ENCODE assay signal across 7 cellular contexts in the genomic region with DNA sequence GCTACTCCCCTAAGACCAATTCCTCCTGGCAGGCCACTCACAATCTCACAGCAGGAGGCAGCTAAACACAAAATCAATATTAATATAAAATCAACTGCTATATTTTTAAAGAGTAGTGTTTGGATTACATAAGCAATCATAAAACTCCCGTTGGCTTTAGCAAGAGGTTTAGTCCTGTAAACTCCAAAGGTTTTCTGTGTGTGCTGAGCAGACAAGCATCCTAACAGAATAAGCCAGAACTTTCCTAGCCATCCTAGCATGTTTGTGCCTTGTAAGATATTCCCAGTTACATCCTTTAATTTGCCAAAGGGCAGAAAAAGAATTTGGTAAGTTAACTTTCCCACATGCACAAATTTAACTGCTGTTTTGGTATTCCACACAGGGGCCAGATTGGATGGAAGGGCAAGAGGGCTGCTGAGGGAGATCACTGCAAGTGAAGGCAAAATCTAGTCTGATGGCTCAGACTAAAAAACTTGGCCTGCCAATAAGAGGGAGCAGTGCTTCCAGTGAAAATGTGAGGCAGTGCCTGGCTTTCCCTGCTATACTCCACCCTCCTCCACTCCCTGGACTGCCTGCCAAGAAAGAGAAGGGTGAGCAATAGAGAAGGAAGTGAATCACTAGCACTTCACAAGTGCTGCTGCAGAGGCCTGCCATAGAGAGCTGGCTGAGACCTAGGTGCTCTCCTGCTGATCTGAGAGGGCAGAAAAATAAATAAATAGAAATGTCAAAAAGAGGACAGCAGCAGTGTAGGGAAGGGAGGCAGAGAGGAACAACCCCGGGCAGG. TPM values are rescaled to one million over a fixed set of nuclear protein-coding genes. Genes with fewer than 3 reads are reported as not detected.
DNase-seq lines count a peak whose midpoint lies in the region; ATAC-seq, FAIRE-seq and TF ChIP-seq lines count a peak whose summit lies in the region.
"Not testable (repeated sequence)": the region's sequence is repeated elsewhere in the genome, so short reads cannot be mapped to it uniquely, and the experiment has no call there.

No MANE protein-coding gene starts in this region.

- TF ChIP-seq RAD21 in K562 (CRISPR knock-in tag; conservative IDR thresholded peaks at IDR 0.05 in 1 of 2, IDR thresholded peaks at IDR 0.05 in 1 of 2): not testable (repeated sequence)

- WGBS in GM23248 (ENCODE audit: low coverage in 1 of 2, low lambda C conversion rate in 2 of 2, missing lambda C conversion rate in 2 of 2), 2 experiments: 0 to 2% methylated on average over 2 of the region's 2 CpGs
- 70% methylated on average over 1 of the region's 2 CpGs for WGBS in K562 (ENCODE audit: insufficient coverage, low coverage, missing lambda C conversion rate)
- no CpG with 5 or more reads among the region's 2 CpGs for WGBS in mesenchymal stem cell

- H3K14ac ChIP-seq in mesenchymal stem cell (ENCODE audit: low read length in 2 of 2): not testable (repeated sequence)

- H3K79me1 ChIP-seq in mesenchymal stem cell (replicated peaks; ENCODE audit: low read length, poor library complexity, severe bottlenecking): not testable (repeated sequence)

- peak; percentile 76 for ATAC-seq in K562
- ATAC-seq in foreskin keratinocyte: peak; percentile 99

- H3K4me3 Mint-ChIP-seq in activated CD4-positive, alpha-beta T cell treated with anti-CD3 and anti-CD28 coated beads, Interleukin-2, amount 10 ng/mL, durations not matched to agents 24 days and 14 days: peak overlapping the region; percentile 73

- H3K27ac ChIP-seq in GM23248 (peak overlapping the region; percentile 67), foreskin keratinocyte (peak overlapping the region; percentile 32), mesenchymal stem cell (ENCODE audit: low read length, poor library complexity, severe bottlenecking) (peak overlapping the region; percentile 64), skin epidermis (peak overlapping the region in 17 of 21 experiments; percentile 43 to 87 (median 70))
- not testable (repeated sequence) for H3K27ac ChIP-seq in K562 (ENCODE audit: extremely low read depth, low read depth, low read length)

- H3K4me1 ChIP-seq in GM23248 (ENCODE audit: insufficient read depth) (peaks cover 58% of the 10 kb centered on the region), foreskin keratinocyte (peaks cover 19% of the 10 kb centered on the region)
- H3K4me1 ChIP-seq in K562 (replicated peaks in 1 of 2; ENCODE audit: control insufficient read depth in 2 of 2, insufficient read depth in 2 of 2, low read length in 2 of 2); mesenchymal stem cell (ENCODE audit: control insufficient read depth, insufficient read depth, low read depth, low read length): not testable (repeated sequence)

- H3K9me3 ChIP-seq in GM23248 (ENCODE audit: low read depth); K562 (replicated peaks; ENCODE audit: control insufficient read depth, insufficient read depth, low read depth, low read length); mesenchymal stem cell (ENCODE audit: control insufficient read depth, low read length): not testable (repeated sequence)

- H3K9ac ChIP-seq in GM23248: peak overlapping the region; percentile 33; the same call in 1 of the 2 replicates
- H3K9ac ChIP-seq in K562 (ENCODE audit: insufficient read depth in 1 of 2, low read depth in 2 of 2, low read length in 2 of 2): not testable (repeated sequence)
- H3K9ac ChIP-seq in mesenchymal stem cell (ENCODE audit: low read length): peak overlapping the region; percentile 73

- not testable (repeated sequence) for H4K8ac ChIP-seq in mesenchymal stem cell (ENCODE audit: low read length)

- H3K36me3 Mint-ChIP-seq in activated CD4-positive, alpha-beta T cell treated with anti-CD3 and anti-CD28 coated beads, Interleukin-2, amount 10 ng/mL, durations not matched to agents 24 days and 14 days (ENCODE audit: low read depth): not testable (repeated sequence)

- CTCF ChIA-PET in K562 (lab: Yijun Ruan, JAX; ENCODE audit: low intra/inter-chr PET ratio): not testable (repeated sequence)

- H2BK5ac ChIP-seq in mesenchymal stem cell (ENCODE audit: low read depth, low read length, poor library complexity, severe bottlenecking): not testable (repeated sequence)

- H3K79me2 ChIP-seq in GM23248 (ENCODE audit: insufficient read depth) (peaks cover 73% of the 10 kb centered on the region), K562 (ENCODE audit: control insufficient read depth, insufficient read depth, low read length) (peaks cover 35% of the 10 kb centered on the region)

- peak overlapping the region; percentile 76 for H3K4me2 ChIP-seq in GM23248 (ENCODE audit: unreplicated experiment)
- not testable (repeated sequence) for H3K4me2 ChIP-seq in K562 (ENCODE audit: insufficient read depth, low read length); mesenchymal stem cell (ENCODE audit: low read length, poor library complexity, severe bottlenecking)

- H3K4me3 ChIP-seq in GM23248: peak overlapping the region; percentile 48
- H3K4me3 ChIP-seq in K562; mesenchymal stem cell (ENCODE audit: insufficient read depth in 1 of 2, low read depth in 1 of 2, low read length in 2 of 2); skin epidermis: not testable (repeated sequence)

- BruUV-seq in K562 (replicated peaks; lab: Mats Ljungman, UMichigan): not testable (repeated sequence)

- H3K9me2 ChIP-seq in GM23248 (ENCODE audit: insufficient read depth): not testable (repeated sequence)

- intact Hi-C loops in activated CD4-positive, alpha-beta T cell treated with anti-CD3 and anti-CD28 coated beads, Interleukin-2, amount 10 ng/mL, durations not matched to agents 24 days and 14 days (cut with micrococcal nuclease); K562 (cut with micrococcal nuclease): not testable (repeated sequence)

- POLR2A ChIA-PET in K562 (lab: Yijun Ruan, JAX): not testable (repeated sequence)

- not testable (repeated sequence) for H2BK120ac ChIP-seq in mesenchymal stem cell (ENCODE audit: low read depth, low read length)

- not testable (repeated sequence) for H3K4ac ChIP-seq in mesenchymal stem cell (ENCODE audit: low read depth in 1 of 2, low read length in 2 of 2)

- TF ChIP-seq POLR2A in K562 (conservative IDR thresholded peaks at IDR 0.05): not testable (repeated sequence)

- not testable (repeated sequence) for TF ChIP-seq CTCF in K562 (IDR thresholded peaks at IDR 0.05 in 2 of 3, conservative IDR thresholded peaks at IDR 0.05 in 1 of 3; ENCODE audit: insufficient read depth in 2 of 3, low read depth in 1 of 3, low read length in 3 of 3); foreskin keratinocyte (conservative IDR thresholded peaks at IDR 0.05)

- H2AFZ ChIP-seq in GM23248; K562 (ENCODE audit: low read depth, low read length); mesenchymal stem cell (ENCODE audit: low read depth, low read length): not testable (repeated sequence)

- in situ Hi-C loops in GM23248 (cut with MboI); K562 (cut with MboI): not testable (repeated sequence)

- peak overlapping the region; percentile 88 for H3K27ac Mint-ChIP-seq in activated CD4-positive, alpha-beta T cell treated with anti-CD3 and anti-CD28 coated beads, Interleukin-2, amount 10 ng/mL, durations not matched to agents 24 days and 14 days

- not testable (repeated sequence) for H2AK5ac ChIP-seq in mesenchymal stem cell (ENCODE audit: low read length, severe bottlenecking)

- not testable (repeated sequence) for H3K27me3 Mint-ChIP-seq in activated CD4-positive, alpha-beta T cell treated with anti-CD3 and anti-CD28 coated beads, Interleukin-2, amount 10 ng/mL, durations not matched to agents 24 days and 14 days

- not testable (repeated sequence) for H2BK15ac ChIP-seq in mesenchymal stem cell (ENCODE audit: low read depth, poor library complexity, severe bottlenecking)

- H4K20me1 ChIP-seq in GM23248 (ENCODE audit: insufficient read depth); K562 (replicated peaks; ENCODE audit: control insufficient read depth, insufficient read depth, low read length): not testable (repeated sequence)

- H3K18ac ChIP-seq in mesenchymal stem cell (ENCODE audit: low read depth in 1 of 2, low read length in 2 of 2): not testable (repeated sequence)

- peaks cover 40% of the 10 kb centered on the region for H3K4me1 Mint-ChIP-seq in activated CD4-positive, alpha-beta T cell treated with anti-CD3 and anti-CD28 coated beads, Interleukin-2, amount 10 ng/mL, durations not matched to agents 24 days and 14 days

- not testable (repeated sequence) for H3K27me3 ChIP-seq in GM23248 (replicated peaks; ENCODE audit: insufficient read depth); K562 (ENCODE audit: control insufficient read depth in 2 of 2, insufficient read depth in 2 of 2, low read length in 2 of 2); foreskin keratinocyte; mesenchymal stem cell (ENCODE audit: control insufficient read depth in 1 of 2, insufficient read depth in 1 of 2, low read length in 2 of 2)

- H3K36me3 ChIP-seq in GM23248 (ENCODE audit: low read depth); mesenchymal stem cell (ENCODE audit: control insufficient read depth in 1 of 2, insufficient read depth in 2 of 2, low read depth in 1 of 2, low read length in 2 of 2): not testable (repeated sequence)
- peaks cover 11% of the 10 kb centered on the region; the same call in 2 of the 3 replicates for H3K36me3 ChIP-seq in K562 (ENCODE audit: control insufficient read depth, insufficient read depth, low read length)

- H3F3A ChIP-seq in GM23248 (ENCODE audit: insufficient read depth): peaks cover 53% of the 10 kb centered on the region

- H3K9me1 ChIP-seq in K562 (ENCODE audit: control insufficient read depth, insufficient read depth, low read length): not testable (repeated sequence)

- H3K9me3 Mint-ChIP-seq in activated CD4-positive, alpha-beta T cell treated with anti-CD3 and anti-CD28 coated beads, Interleukin-2, amount 10 ng/mL, durations not matched to agents 24 days and 14 days: not testable (repeated sequence)

- FAIRE-seq in K562 (lab: Jason Lieb, UNC): peak; percentile 19

- DNase-seq in GM23248: peak; percentile 89
- DNase-seq in NCI-H510A (lab: John Stamatoyannopoulos, UW): peak; percentile 7
- not testable (repeated sequence) for DNase-seq in activated CD4-positive, alpha-beta T cell treated with anti-CD3 and anti-CD28 coated beads, Interleukin-2, amount 10 ng/mL, durations not matched to agents 24 days and 14 days; K562 (ENCODE audit: extremely low read depth in 1 of 4, low spot score in 3 of 4)
- DNase-seq in foreskin keratinocyte: peak; percentile 50 to 81
- DNase-seq in mesenchymal stem cell: peak; percentile 88

- H4K91ac ChIP-seq in mesenchymal stem cell (ENCODE audit: low read length): not testable (repeated sequence)

- TF ChIP-seq EP300 in K562 (IDR thresholded peaks at IDR 0.05; ENCODE audit: low read length): not testable (repeated sequence)

- H3K23ac ChIP-seq in mesenchymal stem cell (ENCODE audit: low read length in 2 of 2): not testable (repeated sequence)

- H2BK12ac ChIP-seq in mesenchymal stem cell (ENCODE audit: low read length in 2 of 2): not testable (repeated sequence)

RNA-seq across cellular contexts. Expression of gene SPDYE16, which starts 39.9 kb away (rescaled TPM):
- total RNA-seq in GM23248 (2014; rRNA removed; shearing (Covaris generic)): not detected in 2 replicates
- 0.10 and 0.53 TPM in 2 replicates for polyA plus RNA-seq in GM23248 (2016; fragmentation: Nextera tagmentation; extraction: Ambion mirVana)
- 0.47 TPM in 1 of 2 replicates, not detected in the other for total RNA-seq in activated CD4-positive, alpha-beta T cell treated with anti-CD3 and anti-CD28 coated beads, Interleukin-2, amount 10 ng/mL, durations not matched to agents 24 days and 14 days
- total RNA-seq in K562 (2011; cell fraction: chromatin; rRNA removed; ENCODE audit: low replicate concordance): 0.28 and 0.77 TPM in 2 replicates
- total RNA-seq in K562 (2011; cell fraction: nucleolus; rRNA removed): 0.39 TPM in 1 of 2 replicates, not detected in the other
- total RNA-seq in K562 (2011; cell fraction: nucleoplasm; rRNA removed): 0.22 TPM in 1 of 2 replicates, not detected in the other
- total RNA-seq in K562 (2014; rRNA removed): not detected in 2 replicates
- total RNA-seq in K562 (2014; rRNA removed; fragmentation: Illumina TruSeq; extraction: Trizol): not detected in 2 replicates
- not detected in 2 replicates for total RNA-seq in K562 (2015; rRNA removed; fragmentation: Illumina TruSeq; extraction: Trizol)
- total RNA-seq in K562 (2021): 0.13 TPM in 1 of 2 replicates, not detected in the other
- polyA plus RNA-seq in K562 (2011; rRNA removed): 0.04 TPM in 1 of 2 replicates, not detected in the other
- not detected in 2 replicates for polyA plus RNA-seq in K562 (2011; cell fraction: cytosol; rRNA removed)
- 0.03 and 0.17 TPM in 2 replicates for polyA plus RNA-seq in K562 (2011; cell fraction: nucleus; rRNA removed)
- 0.20 and 0.46 TPM in 2 replicates for polyA plus RNA-seq in K562 (2012)
- polyA plus RNA-seq in K562 (2014; fragmentation: Illumina TruSeq; extraction: Trizol): 0.06 TPM in 2 replicates
- under 1 TPM; 0.04 to 0.06 TPM for polyA plus RNA-seq in K562 (2014; fragmentation: Nextera tagmentation; extraction: Ambion mirVana)
- not detected in 2 replicates for polyA plus RNA-seq in K562 (2014; rRNA removed)
- 0.15 TPM in 1 of 2 replicates, not detected in the other for polyA minus RNA-seq in K562 (2011; rRNA and poly(A)+ RNA removed)
- polyA minus RNA-seq in K562 (2011; cell fraction: cytosol; rRNA and poly(A)+ RNA removed): not detected in 2 replicates
- 0.27 TPM in 1 of 2 replicates, not detected in the other for polyA minus RNA-seq in K562 (2011; cell fraction: nucleus; rRNA and poly(A)+ RNA removed)
- not detected in 2 replicates for total RNA-seq in foreskin keratinocyte
- polyA plus RNA-seq in foreskin keratinocyte: not detected in 2 replicates
- polyA plus RNA-seq in mesenchymal stem cell (2013, experiment 1 of 2): not detected
- polyA plus RNA-seq in mesenchymal stem cell (2013, experiment 2 of 2): not detected

RNA-seq across cellular contexts. Expression of gene POMZP3, which starts 44.0 kb away (rescaled TPM):
- 2.7 and 5.9 TPM in 2 replicates for total RNA-seq in GM23248 (2014; rRNA removed; shearing (Covaris generic))
- 16.0 and 16.5 TPM in 2 replicates for polyA plus RNA-seq in GM23248 (2016; fragmentation: Nextera tagmentation; extraction: Ambion mirVana)
- total RNA-seq in activated CD4-positive, alpha-beta T cell treated with anti-CD3 and anti-CD28 coated beads, Interleukin-2, amount 10 ng/mL, durations not matched to agents 24 days and 14 days: 6.9 and 10.1 TPM in 2 replicates
- total RNA-seq in K562 (2011; cell fraction: chromatin; rRNA removed; ENCODE audit: low replicate concordance): 14.2 and 28.7 TPM in 2 replicates
- 21.8 and 25.5 TPM in 2 replicates for total RNA-seq in K562 (2011; cell fraction: nucleolus; rRNA removed)
- 19.4 and 23.0 TPM in 2 replicates for total RNA-seq in K562 (2011; cell fraction: nucleoplasm; rRNA removed)
- total RNA-seq in K562 (2014; rRNA removed): 5.4 and 5.7 TPM in 2 replicates
- total RNA-seq in K562 (2014; rRNA removed; fragmentation: Illumina TruSeq; extraction: Trizol): 3.8 and 4.5 TPM in 2 replicates
- total RNA-seq in K562 (2015; rRNA removed; fragmentation: Illumina TruSeq; extraction: Trizol): 4.0 and 4.9 TPM in 2 replicates
- 13.4 and 15.8 TPM in 2 replicates for total RNA-seq in K562 (2021)
- polyA plus RNA-seq in K562 (2011; rRNA removed): 3.7 and 6.4 TPM in 2 replicates
- 4.4 and 6.1 TPM in 2 replicates for polyA plus RNA-seq in K562 (2011; cell fraction: cytosol; rRNA removed)
- polyA plus RNA-seq in K562 (2011; cell fraction: nucleus; rRNA removed): 4.6 and 9.7 TPM in 2 replicates
- 9.8 and 16.9 TPM in 2 replicates for polyA plus RNA-seq in K562 (2012)
- polyA plus RNA-seq in K562 (2014; fragmentation: Illumina TruSeq; extraction: Trizol): 8.2 and 8.8 TPM in 2 replicates
- polyA plus RNA-seq in K562 (2014; fragmentation: Nextera tagmentation; extraction: Ambion mirVana): 1 to 10 TPM; 2.3 to 3.2 TPM
- polyA plus RNA-seq in K562 (2014; rRNA removed): 4.6 and 7.6 TPM in 2 replicates
- polyA minus RNA-seq in K562 (2011; rRNA and poly(A)+ RNA removed): 4.8 and 6.7 TPM in 2 replicates
- 3.9 and 7.2 TPM in 2 replicates for polyA minus RNA-seq in K562 (2011; cell fraction: cytosol; rRNA and poly(A)+ RNA removed)
- 7.7 and 10.9 TPM in 2 replicates for polyA minus RNA-seq in K562 (2011; cell fraction: nucleus; rRNA and poly(A)+ RNA removed)
- total RNA-seq in foreskin keratinocyte: 5.0 and 5.7 TPM in 2 replicates
- 5.9 and 7.4 TPM in 2 replicates for polyA plus RNA-seq in foreskin keratinocyte
- 4.3 TPM for polyA plus RNA-seq in mesenchymal stem cell (2013, experiment 1 of 2)
- 4.4 TPM for polyA plus RNA-seq in mesenchymal stem cell (2013, experiment 2 of 2)
